ENCODE assay signal across 8 cellular contexts in the genomic region with DNA sequence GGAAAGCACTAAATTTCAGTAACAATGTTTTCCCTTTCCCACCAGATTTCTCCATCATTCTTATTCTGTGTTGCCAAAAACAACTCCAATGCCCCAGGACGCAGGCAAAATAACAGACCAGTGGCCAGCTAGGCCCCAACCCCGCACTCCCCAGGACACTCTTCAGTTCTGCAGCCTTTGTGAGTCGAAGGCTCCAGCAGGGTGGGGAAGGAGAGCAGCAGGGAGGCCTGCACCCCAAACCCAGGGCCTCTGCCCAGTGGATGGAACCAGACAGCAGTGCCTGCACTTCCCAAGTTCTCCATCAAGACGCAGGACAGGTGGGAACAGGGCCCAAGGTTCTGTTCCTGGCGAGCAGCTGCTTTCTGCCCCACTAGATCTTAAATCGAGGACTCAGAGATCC. TPM values are rescaled to one million over a fixed set of nuclear protein-coding genes. Genes with fewer than 3 reads are reported as not detected.
A peak's percentile ranks its signal among the peaks of the same experiment; 100 is the strongest.
DNase-seq lines count a peak whose midpoint lies in the region; ATAC-seq and TF ChIP-seq lines count a peak whose summit lies in the region.

No MANE protein-coding gene starts in this region.

- H3K36me3 ChIP-seq in heart left ventricle: peaks cover 0 to 18% (median 10%) of the 10 kb centered on the region in 9 donors
- peaks cover 14% of the 10 kb centered on the region; the same call in 1 of the 2 replicates for H3K36me3 ChIP-seq in iPS-20b (ENCODE audit: insufficient read depth, low read depth, low read length)
- peaks cover 0 to 16% of the 10 kb centered on the region in 2 donors for H3K36me3 ChIP-seq in psoas muscle (ENCODE audit: insufficient read depth in 1 of 2, low read depth in 1 of 2)
- peaks cover under 1 to 10% of the 10 kb centered on the region in 2 experiments for H3K36me3 ChIP-seq in SK-N-SH (replicated peaks in 1 of 2; ENCODE audit: control insufficient read depth in 1 of 2, insufficient read depth in 2 of 2, low read length in 1 of 2)

- intact Hi-C loops in heart left ventricle (cut with DNase I) (loop anchor here in 5 of 10 donors (5.0 kb wide), 1 partner anchor 35 kb away; a partner anchor contains a TSS), cardiac septum (cut with DNase I) (loop anchor here (5.0 to 10.0 kb wide), 2 partner anchors 35 to 127 kb away; a partner anchor contains a TSS), psoas muscle (cut with DNase I) (loop anchor here in 1 of 2 donors (10.0 kb wide), 1 partner anchor 127 kb away; a partner anchor contains a TSS)

- ATAC-seq in heart left ventricle: no peak
- no peak for ATAC-seq in psoas muscle
- no peak for ATAC-seq in GM21367 (IDR thresholded peaks at IDR 0.05; ENCODE audit: unreplicated experiment)
- no peak for ATAC-seq in GM18502 (IDR thresholded peaks at IDR 0.05; ENCODE audit: poor library complexity, unreplicated experiment)

- H3K27ac ChIP-seq in heart left ventricle (peak overlapping the region; percentile 28 to 98 (median 92)), iPS-20b (ENCODE audit: low read length) (no peak overlapping the region), psoas muscle (peak overlapping the region; percentile 91), SK-N-SH (ENCODE audit: low read depth in 2 of 2, low read length in 1 of 2) (no peak overlapping the region; a peak in 1 of 4 replicates)

- POLR2A ChIA-PET in SK-N-SH (lab: Yijun Ruan, JAX): interaction anchor here (0.9 kb wide), 1 partner anchor 43 kb away, joined by 3 read pairs; no protein-coding TSS in a partner anchor

- H4K20me1 ChIP-seq in SK-N-SH (ENCODE audit: insufficient read depth): no peaks in the 10 kb centered on the region

- DNase-seq in heart left ventricle (no peak), cardiac septum (ENCODE audit: low spot score) (no peak), psoas muscle (no peak), NCI-H1105 (lab: John Stamatoyannopoulos, UW) (no peak), SK-N-SH (no peak)

- CTCF ChIA-PET in SK-N-SH (lab: Yijun Ruan, JAX): interaction anchor here (0.7 to 1.5 kb wide), 3 partner anchors 32 to 127 kb away, joined by 3 to 7 read pairs (median 3); no protein-coding TSS in a partner anchor

- H2AFZ ChIP-seq in SK-N-SH (ENCODE audit: low read depth): no peak overlapping the region

- no peaks in the 10 kb centered on the region for H3K9me2 ChIP-seq in SK-N-SH

- H3K79me2 ChIP-seq in SK-N-SH (ENCODE audit: insufficient read depth): no peaks in the 10 kb centered on the region

- peaks cover 22% of the 10 kb centered on the region for H3F3A ChIP-seq in SK-N-SH (replicated peaks; ENCODE audit: insufficient read depth)

- H3K4me2 ChIP-seq in SK-N-SH: no peak overlapping the region

- no peak for TF ChIP-seq RAD21 in SK-N-SH (IDR thresholded peaks at IDR 0.05; ENCODE audit: low read length)

- no peak for TF ChIP-seq EP300 in SK-N-SH (IDR thresholded peaks at IDR 0.05; ENCODE audit: borderline replicate concordance in 1 of 2, low read depth in 1 of 2, low read length in 1 of 2)

- H3K4me1 ChIP-seq in heart left ventricle: peaks cover 2 to 88% (median 78%) of the 10 kb centered on the region in 12 donors
- no peaks in the 10 kb centered on the region for H3K4me1 ChIP-seq in iPS-20b (ENCODE audit: insufficient read depth, low read length)
- H3K4me1 ChIP-seq in psoas muscle: peaks cover 74% of the 10 kb centered on the region
- peaks cover 43 to 70% of the 10 kb centered on the region in 2 experiments for H3K4me1 ChIP-seq in SK-N-SH (ENCODE audit: control insufficient read depth in 1 of 2, insufficient read depth in 2 of 2, low read depth in 1 of 2, low read length in 1 of 2)

- no peaks in the 10 kb centered on the region for H3K9me3 ChIP-seq in heart left ventricle
- H3K9me3 ChIP-seq in iPS-20b (ENCODE audit: insufficient read depth, low read depth, low read length): no peaks in the 10 kb centered on the region
- no peaks in the 10 kb centered on the region for H3K9me3 ChIP-seq in psoas muscle
- no peaks in the 10 kb centered on the region for H3K9me3 ChIP-seq in SK-N-SH

- H3K27me3 ChIP-seq in heart left ventricle: no peaks in the 10 kb centered on the region
- H3K27me3 ChIP-seq in iPS-20b (ENCODE audit: insufficient read depth, low read length): no peaks in the 10 kb centered on the region
- no peaks in the 10 kb centered on the region for H3K27me3 ChIP-seq in psoas muscle (ENCODE audit: insufficient read depth in 3 of 3, low read length in 2 of 3)
- H3K27me3 ChIP-seq in SK-N-SH (ENCODE audit: insufficient read depth): no peaks in the 10 kb centered on the region

- no peak overlapping the region for H3K4me3 ChIP-seq in heart left ventricle
- no peak overlapping the region for H3K4me3 ChIP-seq in iPS-20b (ENCODE audit: low read length)
- no peak overlapping the region for H3K4me3 ChIP-seq in psoas muscle
- no peak overlapping the region for H3K4me3 ChIP-seq in SK-N-SH (ENCODE audit: low read depth in 2 of 2, low read length in 1 of 2)

- H3K9ac ChIP-seq in iPS-20b (ENCODE audit: low read depth, low read length) (0 out of 2 replicates have a peak overlapping the region, but pooled peaks have one; percentile 0), SK-N-SH (no peak overlapping the region)

- no peak for TF ChIP-seq POLR2A in heart left ventricle (IDR thresholded peaks at IDR 0.05)

- TF ChIP-seq CTCF in heart left ventricle (IDR thresholded peaks at IDR 0.05): no peak
- TF ChIP-seq CTCF in psoas muscle (IDR thresholded peaks at IDR 0.05): no peak
- TF ChIP-seq CTCF in SK-N-SH (IDR thresholded peaks at IDR 0.05): no peak

- 44 to 86% (median 70%) methylated on average over 3 to 6 of the region's 6 CpGs for WGBS in heart left ventricle, 4 donors
- 64 to 78% (median 74%) methylated on average over 6 of the region's 6 CpGs for WGBS in psoas muscle, 3 donors
- WGBS in SK-N-SH (ENCODE audit: low lambda C conversion rate): 95% methylated on average over 3 of the region's 6 CpGs

TF ChIP-seq in SK-N-SH, 30 proteins besides CTCF, POLR2A, EP300 and RAD21 (continues in another document):
- TF ChIP-seq TAF1 (IDR thresholded peaks at IDR 0.05; ENCODE audit: borderline replicate concordance, low read depth, low read length): no peak
- no peak for TF ChIP-seq SMC3 (IDR thresholded peaks at IDR 0.05; ENCODE audit: low read depth, low read length)
- TF ChIP-seq, protein P1, sequence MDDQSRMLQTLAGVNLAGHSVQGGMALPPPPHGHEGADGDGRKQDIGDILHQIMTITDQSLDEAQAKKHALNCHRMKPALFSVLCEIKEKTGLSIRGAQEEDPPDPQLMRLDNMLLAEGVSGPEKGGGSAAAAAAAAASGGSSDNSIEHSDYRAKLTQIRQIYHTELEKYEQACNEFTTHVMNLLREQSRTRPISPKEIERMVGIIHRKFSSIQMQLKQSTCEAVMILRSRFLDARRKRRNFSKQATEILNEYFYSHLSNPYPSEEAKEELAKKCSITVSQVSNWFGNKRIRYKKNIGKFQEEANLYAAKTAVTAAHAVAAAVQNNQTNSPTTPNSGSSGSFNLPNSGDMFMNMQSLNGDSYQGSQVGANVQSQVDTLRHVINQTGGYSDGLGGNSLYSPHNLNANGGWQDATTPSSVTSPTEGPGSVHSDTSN (IDR thresholded peaks at IDR 0.05): no peak
- TF ChIP-seq, protein P2, sequence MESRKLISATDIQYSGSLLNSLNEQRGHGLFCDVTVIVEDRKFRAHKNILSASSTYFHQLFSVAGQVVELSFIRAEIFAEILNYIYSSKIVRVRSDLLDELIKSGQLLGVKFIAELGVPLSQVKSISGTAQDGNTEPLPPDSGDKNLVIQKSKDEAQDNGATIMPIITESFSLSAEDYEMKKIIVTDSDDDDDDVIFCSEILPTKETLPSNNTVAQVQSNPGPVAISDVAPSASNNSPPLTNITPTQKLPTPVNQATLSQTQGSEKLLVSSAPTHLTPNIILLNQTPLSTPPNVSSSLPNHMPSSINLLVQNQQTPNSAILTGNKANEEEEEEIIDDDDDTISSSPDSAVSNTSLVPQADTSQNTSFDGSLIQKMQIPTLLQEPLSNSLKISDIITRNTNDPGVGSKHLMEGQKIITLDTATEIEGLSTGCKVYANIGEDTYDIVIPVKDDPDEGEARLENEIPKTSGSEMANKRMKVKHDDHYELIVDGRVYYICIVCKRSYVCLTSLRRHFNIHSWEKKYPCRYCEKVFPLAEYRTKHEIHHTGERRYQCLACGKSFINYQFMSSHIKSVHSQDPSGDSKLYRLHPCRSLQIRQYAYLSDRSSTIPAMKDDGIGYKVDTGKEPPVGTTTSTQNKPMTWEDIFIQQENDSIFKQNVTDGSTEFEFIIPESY (IDR thresholded peaks at IDR 0.05; ENCODE audit: borderline replicate concordance, low read depth): no peak
- TF ChIP-seq, protein P3, sequence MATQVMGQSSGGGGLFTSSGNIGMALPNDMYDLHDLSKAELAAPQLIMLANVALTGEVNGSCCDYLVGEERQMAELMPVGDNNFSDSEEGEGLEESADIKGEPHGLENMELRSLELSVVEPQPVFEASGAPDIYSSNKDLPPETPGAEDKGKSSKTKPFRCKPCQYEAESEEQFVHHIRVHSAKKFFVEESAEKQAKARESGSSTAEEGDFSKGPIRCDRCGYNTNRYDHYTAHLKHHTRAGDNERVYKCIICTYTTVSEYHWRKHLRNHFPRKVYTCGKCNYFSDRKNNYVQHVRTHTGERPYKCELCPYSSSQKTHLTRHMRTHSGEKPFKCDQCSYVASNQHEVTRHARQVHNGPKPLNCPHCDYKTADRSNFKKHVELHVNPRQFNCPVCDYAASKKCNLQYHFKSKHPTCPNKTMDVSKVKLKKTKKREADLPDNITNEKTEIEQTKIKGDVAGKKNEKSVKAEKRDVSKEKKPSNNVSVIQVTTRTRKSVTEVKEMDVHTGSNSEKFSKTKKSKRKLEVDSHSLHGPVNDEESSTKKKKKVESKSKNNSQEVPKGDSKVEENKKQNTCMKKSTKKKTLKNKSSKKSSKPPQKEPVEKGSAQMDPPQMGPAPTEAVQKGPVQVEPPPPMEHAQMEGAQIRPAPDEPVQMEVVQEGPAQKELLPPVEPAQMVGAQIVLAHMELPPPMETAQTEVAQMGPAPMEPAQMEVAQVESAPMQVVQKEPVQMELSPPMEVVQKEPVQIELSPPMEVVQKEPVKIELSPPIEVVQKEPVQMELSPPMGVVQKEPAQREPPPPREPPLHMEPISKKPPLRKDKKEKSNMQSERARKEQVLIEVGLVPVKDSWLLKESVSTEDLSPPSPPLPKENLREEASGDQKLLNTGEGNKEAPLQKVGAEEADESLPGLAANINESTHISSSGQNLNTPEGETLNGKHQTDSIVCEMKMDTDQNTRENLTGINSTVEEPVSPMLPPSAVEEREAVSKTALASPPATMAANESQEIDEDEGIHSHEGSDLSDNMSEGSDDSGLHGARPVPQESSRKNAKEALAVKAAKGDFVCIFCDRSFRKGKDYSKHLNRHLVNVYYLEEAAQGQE (IDR thresholded peaks at IDR 0.05; ENCODE audit: low read depth, low read length): no peak

RNA-seq across cellular contexts. Expression of a gene that starts 34.4 kb away (rescaled TPM):
- total RNA-seq in heart left ventricle: 10 to 100 TPM in 5 of 9 donors, 1 to 10 TPM in 4; 6.8 to 99.9 (median 11.8) TPM
- polyA plus RNA-seq in heart left ventricle: 1 to 10 TPM; 4.2 to 7.9 TPM
- total RNA-seq in cardiac septum: 12.9 TPM
- 10 to 100 TPM in 3 of 4 donors, 1 to 10 TPM in 1; 8.1 to 18.8 (median 14.0) TPM for total RNA-seq in psoas muscle
- polyA plus RNA-seq in psoas muscle: 10 to 100 TPM in 1 of 3 donors, 1 to 10 TPM in 2; 6.6 to 10.7 (median 8.7) TPM
- polyA plus RNA-seq in SK-N-SH (2012; rRNA removed): 25.9 and 32.3 TPM in 2 replicates
- 24.9 and 26.8 TPM in 2 replicates for polyA plus RNA-seq in SK-N-SH (2012; cell fraction: cytosol; rRNA removed)
- 27.4 and 48.2 TPM in 2 replicates for polyA plus RNA-seq in SK-N-SH (2012; cell fraction: nucleus; rRNA removed)

Comparison
In these comparisons a context has a peak if more than half of its experiments do, and no peak if none do; other contexts are left out.
1. H3K27ac ChIP-seq: peak in heart left ventricle (12 of 12) and psoas muscle (single experiment); none in iPS-20b (single experiment) and SK-N-SH (0 of 2).